Comparison of ENCODE assay signal across 20 cellular contexts in genomic region chr6:130337534-130337933, GRCh38. TPM values are rescaled to one million over a fixed set of nuclear protein-coding genes. Genes with fewer than 3 reads are reported as not detected.
"Had no signal": no experiment of that assay in that cellular context is flagged by ENCODE, and none has a peak within 500 bp of the region (broad histone marks: within the 10 kb centered on the region; RNA-seq: fewer than 3 reads in every experiment).

No MANE protein-coding gene starts in this region.

- H3K27ac ChIP-seq: gastrocnemius medialis, left ventricle myocardium inferior, lower lobe of right lung, ovary, stomach, thyroid gland had no signal

- ATAC-seq: effector memory CD8-positive, alpha-beta T cell; gastrocnemius medialis; lower lobe of right lung; natural killer cell; sciatic nerve; stimulated activated effector memory CD8-positive, alpha-beta T cell treated with anti-CD3 and anti-CD28 coated beads, Interleukin-12 subunit alpha, Interleukin-12 subunit beta, amount 100 ng/mL, for 72 hours had no signal

- H3K4me1 ChIP-seq: gastrocnemius medialis, left ventricle myocardium inferior, lower lobe of right lung, stomach, thyroid gland had no signal

- H3K27me3 ChIP-seq: gastrocnemius medialis, ovary, stomach, thyroid gland had no signal

- H3K4me3 ChIP-seq: gastrocnemius medialis, left ventricle myocardium inferior, lower lobe of right lung, ovary, stomach, thyroid gland had no signal

- DNase-seq: cortex of kidney; effector memory CD8-positive, alpha-beta T cell; foreskin fibroblast; gastrocnemius medialis; head of caudate nucleus; kidney; left ventricle myocardium inferior; lower lobe of right lung; natural killer cell; occipital lobe; ovary; posterior cingulate gyrus; retina; stimulated activated CD4-positive, alpha-beta T cell treated with anti-CD3 and anti-CD28 coated beads, Interleukin-2, amount 100 ng/mL, for 24 hours; stimulated activated CD4-positive, alpha-beta T cell treated with anti-CD3 and anti-CD28 coated beads, Interleukin-4, amount 100 ng/mL, for 24 hours; stimulated activated naive CD4-positive, alpha-beta T cell treated with Interleukin-2 at 50 U/mL for 16 hours; stomach; thyroid gland had no signal

- FAIRE-seq: kidney had no signal

- H3K9me3 ChIP-seq: gastrocnemius medialis, lower lobe of right lung, ovary, stomach, thyroid gland had no signal

- H3K36me3 ChIP-seq: gastrocnemius medialis, left ventricle myocardium inferior, lower lobe of right lung, ovary, stomach, thyroid gland had no signal

RNA-seq across cellular contexts. Expression of gene TMEM200A, which starts 28.3 kb away (rescaled TPM):
- total RNA-seq: left ventricle myocardium inferior had no signal
